ENCODE assay signal across 8 cellular contexts in genomic region chrX:119503484-119503861, GRCh38. TPM values are rescaled to one million over a fixed set of nuclear protein-coding genes. Genes with fewer than 3 reads are reported as not detected.
DNase-seq lines count a peak whose midpoint lies in the region; ATAC-seq and TF ChIP-seq lines count a peak whose summit lies in the region.

No MANE protein-coding gene starts in this region.

- TF ChIP-seq CTCF in MCF 10A (IDR thresholded peaks at IDR 0.05; ENCODE audit: unreplicated experiment) (no peak), liver (IDR thresholded peaks at IDR 0.05; ENCODE audit: low read depth, low read length, missing input control) (no peak), nephron progenitor cell (IDR thresholded peaks at IDR 0.05) (no peak)

- peak overlapping the region; percentile 38 to 62 for H3K27ac ChIP-seq in liver (ENCODE audit: low read depth in 1 of 2, low read length in 2 of 2)

- peaks cover 22% of the 10 kb centered on the region for H3K4me1 Mint-ChIP-seq in MCF 10A (ENCODE audit: insufficient read depth, unreplicated experiment)
- no peaks in the 10 kb centered on the region for H3K4me1 Mint-ChIP-seq in nephron progenitor cell

- H3K4me3 Mint-ChIP-seq in MCF 10A (ENCODE audit: unreplicated experiment) = no peak overlapping the region
- no peak overlapping the region for H3K4me3 Mint-ChIP-seq in nephron progenitor cell

- intact Hi-C loops in MCF 10A (cut with micrococcal nuclease) = no loop called here

- H3K9me3 Mint-ChIP-seq in MCF 10A (ENCODE audit: unreplicated experiment) = no peaks in the 10 kb centered on the region
- H3K9me3 Mint-ChIP-seq in nephron progenitor cell = peaks cover 48% of the 10 kb centered on the region

- CTCF ChIA-PET in MCF 10A (lab: Yijun Ruan, JAX) = interaction anchor here (0.6 to 19.2 kb wide), 5 partner anchors 8 to 1146 kb away, joined by 3 to 485 read pairs (median 4); no protein-coding TSS in a partner anchor

- no peak for ATAC-seq in GM18907 (IDR thresholded peaks at IDR 0.05; ENCODE audit: unreplicated experiment)
- no peak for ATAC-seq in HG03196 (IDR thresholded peaks at IDR 0.05; ENCODE audit: unreplicated experiment)

- peak in 1 of 2 donors; percentile 10 for TF ChIP-seq RAD21 in liver (IDR thresholded peaks at IDR 0.05)

- DNase-seq in DMS79 treated with DMSO at 0.1 percent for 48 hours (lab: John Stamatoyannopoulos, UW) = peak; percentile 30
- DNase-seq in DMS79 (lab: John Stamatoyannopoulos, UW) = no peak
- DNase-seq in MCF 10A (ENCODE audit: unreplicated experiment) = peak; percentile 87
- peak; percentile 62 for DNase-seq in ureter (ENCODE audit: low spot score)
- DNase-seq in nephron progenitor cell = no peak

- no peak overlapping the region for H3K9ac ChIP-seq in liver (ENCODE audit: low read depth in 1 of 2, low read length in 2 of 2)

- no peaks in the 10 kb centered on the region for H3K36me3 Mint-ChIP-seq in MCF 10A (ENCODE audit: insufficient read depth, unreplicated experiment)
- peaks cover 5% of the 10 kb centered on the region for H3K36me3 Mint-ChIP-seq in nephron progenitor cell (ENCODE audit: low read depth)

- H3K27me3 ChIP-seq in liver (ENCODE audit: control insufficient read depth in 4 of 4, insufficient read depth in 4 of 4, low read length in 3 of 4) = no peaks in the 10 kb centered on the region

- H3K27me3 Mint-ChIP-seq in MCF 10A (ENCODE audit: insufficient read depth, unreplicated experiment) (no peaks in the 10 kb centered on the region), nephron progenitor cell (ENCODE audit: low read depth, poor library complexity) (peaks cover 8% of the 10 kb centered on the region)

- no peaks in the 10 kb centered on the region for H3K36me3 ChIP-seq in liver (ENCODE audit: control insufficient read depth in 4 of 4, insufficient read depth in 3 of 4, low read depth in 1 of 4, low read length in 3 of 4)

- no TSS peak for BruUV-seq in MCF 10A (replicated peaks; lab: Mats Ljungman, UMichigan)

- H3K9me3 ChIP-seq in liver (ENCODE audit: control insufficient read depth in 4 of 4, low read length in 3 of 4) = no peaks in the 10 kb centered on the region

- 21% methylated on average over 2 of the region's 2 CpGs for WGBS in liver

- no peak overlapping the region for H3K4me3 ChIP-seq in liver (ENCODE audit: low read depth in 1 of 3, low read length in 3 of 3)

- H3K27ac Mint-ChIP-seq in MCF 10A (ENCODE audit: low read depth, unreplicated experiment) = peak overlapping the region; percentile 3
- no peak overlapping the region for H3K27ac Mint-ChIP-seq in nephron progenitor cell

- H3K4me1 ChIP-seq in liver (ENCODE audit: control insufficient read depth in 4 of 4, insufficient read depth in 4 of 4, low read length in 3 of 4) = peaks cover 8 to 40% (median 26%) of the 10 kb centered on the region in 4 donors

- POLR2A ChIA-PET in MCF 10A (lab: Yijun Ruan, JAX) = interaction anchor here (0.6 to 2.6 kb wide), 13 partner anchors 9 to 288 kb away, joined by 3 to 61 read pairs (median 4); partner anchors contain the start of genes NKRF, RPL39 and SLC25A5

TF ChIP-seq in liver, 16 proteins besides CTCF, POLR2A, EP300 and RAD21:
- TF ChIP-seq ATF3 (IDR thresholded peaks at IDR 0.05) = no peak
- TF ChIP-seq RXRA (IDR thresholded peaks at IDR 0.05) = peak; percentile 28 to 59
- peak; percentile 46 for TF ChIP-seq SP1 (IDR thresholded peaks at IDR 0.05)
- TF ChIP-seq HNF4A (conservative IDR thresholded peaks at IDR 0.05) = peak; percentile 47 to 61
- TF ChIP-seq YY1 (IDR thresholded peaks at IDR 0.05) = peak; percentile 24
- TF ChIP-seq JUND (IDR thresholded peaks at IDR 0.05) = peak in 1 of 2 donors; percentile 32
- TF ChIP-seq REST (IDR thresholded peaks at IDR 0.05) = no peak
- TF ChIP-seq ZBTB33 (IDR thresholded peaks at IDR 0.05) = no peak
- peak; percentile 24 for TF ChIP-seq FOXA2 (IDR thresholded peaks at IDR 0.05)

RNA-seq across cellular contexts. Expression of gene SLC25A5, which starts 35.2 kb away (rescaled TPM):
- total RNA-seq in MCF 10A (2022) (245 and 405 TPM in 2 replicates), liver (100 to 1,000 TPM; 191 to 206 TPM), ureter (243 TPM)
- 100 to 1,000 TPM; 209 to 304 TPM for polyA plus RNA-seq in liver

Comparison
In these comparisons a context has a peak if more than half of its experiments do, and no peak if none do; other contexts are left out.
1. DNase-seq: peak in DMS79 treated with DMSO at 0.1 percent for 48 hours (single experiment), MCF 10A (single experiment) and ureter (single experiment); none in DMS79 (single experiment) and nephron progenitor cell (single experiment).